ENCODE assay signal across 1 cellular context in genomic region chr20:32010096-32010495, GRCh38.
TF ChIP-seq lines count a peak whose summit lies in the region.

Gene CCM2L, plus strand, starts transcription at chr20:32010438. Its CDS starts 17 bp downstream, at chr20:32010455.

TF ChIP-seq in H1, 55 proteins besides CTCF, POLR2A, EP300 and RAD21:
- TF ChIP-seq POU5F1 (IDR thresholded peaks at IDR 0.05; ENCODE audit: low read depth, low read length) (no peak), ASH2L (IDR thresholded peaks at IDR 0.05; ENCODE audit: low read length) (no peak), JUND (IDR thresholded peaks at IDR 0.05; ENCODE audit: low read length) (no peak), KDM4A (IDR thresholded peaks at IDR 0.05; ENCODE audit: low read depth, low read length, severe bottlenecking) (no peak), RFX5 (IDR thresholded peaks at IDR 0.05; ENCODE audit: borderline replicate concordance, low read depth, low read length) (no peak), ATF3 (IDR thresholded peaks at IDR 0.05; ENCODE audit: insufficient read depth, low read depth, low read length) (no peak), GABPA (IDR thresholded peaks at IDR 0.05; ENCODE audit: borderline replicate concordance, insufficient read depth, low read length) (no peak), POLR2AphosphoS5 (IDR thresholded peaks at IDR 0.05; ENCODE audit: low read depth, low read length) (no peak), SRF (IDR thresholded peaks at IDR 0.05; ENCODE audit: low read depth, low read length) (no peak), BRCA1 (IDR thresholded peaks at IDR 0.05; ENCODE audit: low read depth, low read length) (no peak), NANOG (IDR thresholded peaks at IDR 0.05; ENCODE audit: insufficient read depth, low read depth, low read length, poor library complexity, severe bottlenecking) (no peak)
